32 cellular contexts compared by ENCODE assay signal in genomic region chr12:47962198-47962597, GRCh38. TPM values are rescaled to one million over a fixed set of nuclear protein-coding genes. Genes with fewer than 3 reads are reported as not detected.
"Had no signal": no experiment of that assay in that cellular context is flagged by ENCODE, and none has a peak within 500 bp of the region (broad histone marks: within the 10 kb centered on the region; RNA-seq: fewer than 3 reads in every experiment).

No MANE protein-coding gene starts in this region.

- H3K9ac ChIP-seq: KMS-11 had no signal

- DNase-seq: activated B cell treated with CpG ODN at 0.5 μM for 24 hours; activated CD4-positive, alpha-beta memory T cell treated with anti-CD3 and anti-CD28 coated beads for 36 hours; activated CD4-positive, alpha-beta T cell treated with anti-CD3 and anti-CD28 coated beads for 1 hour; activated CD4-positive, alpha-beta T cell treated with anti-CD3 and anti-CD28 coated beads, Interleukin-2, amount 10 ng/mL, durations not matched to agents 24 days and 14 days; activated CD8-positive, alpha-beta memory T cell treated with anti-CD3 and anti-CD28 coated beads for 24 hours; activated gamma-delta T cell; activated naive CD4-positive, alpha-beta T cell treated with anti-CD3 and anti-CD28 coated beads for 36 hours; activated T-cell treated with anti-CD3 and anti-CD28 coated beads, Interleukin-2, amount 50 U/mL, for 4 hours; adrenal gland; anterior cingulate cortex; MG63; MV-4-11; NCI-H1092 treated with DMSO at 0.1 percent for 48 hours; NCI-H1417 treated with DMSO at 0.1 percent for 48 hours; NCI-H1694; NCI-H2029; NCI-H345; NCI-H510A; NCI-H526 treated with DMSO at 0.1 percent for 48 hours; NCI-H82; OCI-M1; RPMI8226; T-cell; T-helper 2 cell; T1000 had no signal

- H3K4me1 ChIP-seq: breast epithelium had no signal

- H3K27ac ChIP-seq: adrenal gland, KMS-11, SK-N-MC had no signal

- H3K36me3 ChIP-seq: adrenal gland, breast epithelium had no signal

- H3K9me3 ChIP-seq: adrenal gland, breast epithelium had no signal

- ATAC-seq: activated T-cell treated with anti-CD3 and anti-CD28 coated beads, Interleukin-2, amount 50 U/mL, for 4 hours; Panc1; Right ventricle myocardium inferior; T-cell had no signal

- H3K27me3 ChIP-seq: adrenal gland, breast epithelium, MG63 had no signal

- FAIRE-seq: TTC549 had no signal

- H3K27ac Mint-ChIP-seq: activated B cell treated with CpG ODN at 0.5 μM for 24 hours; activated CD4-positive, alpha-beta memory T cell treated with anti-CD3 and anti-CD28 coated beads for 36 hours; activated CD4-positive, alpha-beta T cell treated with anti-CD3 and anti-CD28 coated beads, Interleukin-2, amount 10 ng/mL, durations not matched to agents 24 days and 14 days; activated naive CD4-positive, alpha-beta T cell treated with anti-CD3 and anti-CD28 coated beads for 36 hours; activated naive CD8-positive, alpha-beta T cell had no signal

RNA-seq across cellular contexts. Expression of gene COL2A1, which starts 42.1 kb away (rescaled TPM):
- total RNA-seq: activated B cell treated with CpG ODN at 0.5 μM for 24 hours; activated CD4-positive, alpha-beta memory T cell treated with anti-CD3 and anti-CD28 coated beads for 36 hours; activated naive CD4-positive, alpha-beta T cell treated with anti-CD3 and anti-CD28 coated beads for 36 hours; Right ventricle myocardium inferior; T-cell had no signal
